In the genomic region with DNA sequence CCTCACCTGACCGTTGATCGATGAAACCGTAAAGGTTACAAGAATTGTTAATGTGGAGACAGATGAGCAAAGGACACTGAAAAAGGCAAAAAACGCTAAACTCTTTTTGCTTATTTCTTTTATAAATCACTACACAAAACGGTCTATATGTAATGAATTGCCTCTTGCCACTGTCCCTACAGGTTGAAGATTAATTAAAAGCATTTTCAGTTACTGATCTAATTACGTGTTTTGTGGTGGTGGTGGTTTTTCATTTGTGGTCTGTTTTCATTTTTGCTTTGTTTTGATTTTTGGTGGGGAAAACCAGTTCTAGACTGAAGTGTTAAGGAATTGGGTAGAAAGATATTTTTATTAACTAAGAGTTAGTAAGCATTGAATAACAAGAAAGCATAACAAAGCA, we compare ENCODE assay signal across 23 cellular contexts.
A peak's percentile ranks its signal among the peaks of the same experiment; 100 is the strongest.
DNase-seq lines count a peak whose midpoint lies in the region; ATAC-seq, FAIRE-seq and TF ChIP-seq lines count a peak whose summit lies in the region.
"Had no signal": no experiment of that assay in that cellular context is flagged by ENCODE, and none has a peak within 500 bp of the region (broad histone marks: within the 10 kb centered on the region; RNA-seq: fewer than 3 reads in every experiment).

No MANE protein-coding gene starts in this region.

- no peak overlapping the region for H3K27ac ChIP-seq in MM.1S (ENCODE audit: low read length)
- no peak overlapping the region for H3K27ac ChIP-seq in H1 (ENCODE audit: low read depth, low read length)
- H3K27ac ChIP-seq: 22Rv1; A549; BLaER1 treated with 17β-estradiol and CSF1 and Interleukin-3, amounts not matched to agents 10 nM and 100 nM; C4-2B had no signal

- no peaks in the 10 kb centered on the region for H3K9me2 ChIP-seq in MM.1S (replicated peaks; ENCODE audit: insufficient read depth, low read length)

- H3K4me2 ChIP-seq in MM.1S (ENCODE audit: low read depth, low read length): no peak overlapping the region
- H3K4me2 ChIP-seq in H1 (ENCODE audit: insufficient read depth in 1 of 2, low read depth in 2 of 2, low read length in 2 of 2): no peak overlapping the region
- H3K4me2 ChIP-seq: A549; BLaER1 treated with 17β-estradiol and CSF1 and Interleukin-3, amounts not matched to agents 10 nM and 100 nM had no signal

- no peak overlapping the region for H2BK20ac ChIP-seq in H1 (ENCODE audit: low read length)

- H3K18ac ChIP-seq in H1 (ENCODE audit: extremely low read depth, low read length): no peak overlapping the region

- H2AFZ ChIP-seq in MM.1S (ENCODE audit: low read length): no peak overlapping the region
- peak overlapping the region; percentile 14; the same call in 1 of the 2 replicates for H2AFZ ChIP-seq in H1 (ENCODE audit: low read length)

- no peaks in the 10 kb centered on the region for H3K27me3 ChIP-seq in MM.1S (replicated peaks; ENCODE audit: insufficient read depth, low read length)
- H3K27me3 ChIP-seq in H1 (replicated peaks in 1 of 4; ENCODE audit: control insufficient read depth in 3 of 4, extremely low read depth in 1 of 4, insufficient read depth in 3 of 4, low read length in 3 of 4): no peaks in the 10 kb centered on the region
- H3K27me3 ChIP-seq: BLaER1 treated with 17β-estradiol and CSF1 and Interleukin-3, amounts not matched to agents 10 nM and 100 nM had no signal

- no peak overlapping the region for H3K23ac ChIP-seq in H1 (ENCODE audit: insufficient read length)

- no peaks in the 10 kb centered on the region for H3K9me3 ChIP-seq in MM.1S (replicated peaks; ENCODE audit: insufficient read depth, low read length)
- H3K9me3 ChIP-seq in H1 (ENCODE audit: insufficient read depth in 2 of 2, low read depth in 1 of 2, low read length in 1 of 2): no peaks in the 10 kb centered on the region
- H3K9me3 ChIP-seq: A549, Caco-2 had no signal

- no peak overlapping the region for H2BK5ac ChIP-seq in H1 (ENCODE audit: low read depth, low read length)

- H3K23me2 ChIP-seq in H1 (ENCODE audit: low read depth, low read length): no peaks in the 10 kb centered on the region; the same call in 1 of the 2 replicates

- no peak for TF ChIP-seq POLR2A in H1 (IDR thresholded peaks at IDR 0.05; ENCODE audit: control extremely low read depth in 1 of 2, low read depth in 2 of 2, low read length in 2 of 2)

- no peak overlapping the region for H3K14ac ChIP-seq in H1 (ENCODE audit: insufficient read length)

- H4K20me1 ChIP-seq in MM.1S (ENCODE audit: insufficient read depth, low read length) (no peaks in the 10 kb centered on the region), H1 (replicated peaks in 1 of 2; ENCODE audit: control insufficient read depth in 1 of 2, insufficient read depth in 2 of 2, low read length in 2 of 2) (no peaks in the 10 kb centered on the region)
- H4K20me1 ChIP-seq: BLaER1 treated with 17β-estradiol and CSF1 and Interleukin-3, amounts not matched to agents 10 nM and 100 nM had no signal

- no peak overlapping the region for H4K91ac ChIP-seq in H1 (replicated peaks; ENCODE audit: insufficient read length, low read length)

- H3K4me1 ChIP-seq in MM.1S (ENCODE audit: low read length) (no peaks in the 10 kb centered on the region), H1 (replicated peaks in 1 of 4; ENCODE audit: control insufficient read depth in 3 of 4, insufficient read depth in 4 of 4, low read length in 3 of 4) (no peaks in the 10 kb centered on the region)
- H3K4me1 ChIP-seq: A549; BLaER1 treated with 17β-estradiol and CSF1 and Interleukin-3, amounts not matched to agents 10 nM and 100 nM; Caco-2 had no signal

- ATAC-seq in HG02759 (IDR thresholded peaks at IDR 0.05; ENCODE audit: unreplicated experiment): peak; percentile 37
- ATAC-seq in activated T-cell treated with anti-CD3 and anti-CD28 coated beads, Interleukin-2, amount 50 U/mL, for 4 hours: no peak
- ATAC-seq: A549; CD8-positive, alpha-beta T cell had no signal

- FAIRE-seq in H1 (lab: Jason Lieb, UNC): no peak
- FAIRE-seq: A549, D721Med, G401.6, GM12892, GM18507, GM19239 had no signal

- H4K8ac ChIP-seq in H1 (ENCODE audit: extremely low read depth, insufficient read depth, low read length): no peak overlapping the region

- H3K36me3 ChIP-seq in MM.1S (replicated peaks; ENCODE audit: insufficient read depth, low read length): no peaks in the 10 kb centered on the region
- H3K36me3 ChIP-seq in H1 (ENCODE audit: control insufficient read depth in 2 of 4, insufficient read depth in 4 of 4, low read length in 3 of 4): no peaks in the 10 kb centered on the region
- H3K36me3 ChIP-seq: BLaER1 treated with 17β-estradiol and CSF1 and Interleukin-3, amounts not matched to agents 10 nM and 100 nM had no signal

- TF ChIP-seq RAD21 in H1 (IDR thresholded peaks at IDR 0.05 in 1 of 2, conservative IDR thresholded peaks at IDR 0.05 in 1 of 2; ENCODE audit: low read depth in 2 of 2, low read length in 2 of 2): no peak

- H3K79me1 ChIP-seq in H1 (ENCODE audit: low read depth, low read length): no peaks in the 10 kb centered on the region

- CTCF ChIA-PET in H1 (lab: Charles Lee; ENCODE audit: partially characterized antibody): no interaction called here

- H2BK120ac ChIP-seq in H1 (replicated peaks; ENCODE audit: low read depth, low read length): no peak overlapping the region

- no peak for TF ChIP-seq CTCF in MM.1S (IDR thresholded peaks at IDR 0.05; ENCODE audit: low read length)
- TF ChIP-seq CTCF in H1 (IDR thresholded peaks at IDR 0.05; ENCODE audit: control extremely low read depth in 1 of 3, insufficient read depth in 1 of 3, low read depth in 1 of 3, low read length in 3 of 3): no peak

- H3K9me3 Mint-ChIP-seq in activated T-cell treated with anti-CD3 and anti-CD28 coated beads, Interleukin-2, amount 50 U/mL, for 4 hours: peaks cover 3% of the 10 kb centered on the region
- H3K9me3 Mint-ChIP-seq: CD4-positive, alpha-beta T cell; CD8-positive, alpha-beta T cell had no signal

- no peak overlapping the region for H3K56ac ChIP-seq in H1 (replicated peaks; ENCODE audit: insufficient read length, low read depth, low read length)

- H3K9ac ChIP-seq in MM.1S (ENCODE audit: low read length) (no peak overlapping the region), H1 (replicated peaks in 1 of 4; ENCODE audit: extremely low read depth in 1 of 4, low read depth in 3 of 4, low read length in 3 of 4) (no peak overlapping the region)
- H3K9ac ChIP-seq: BLaER1 treated with 17β-estradiol and CSF1 and Interleukin-3, amounts not matched to agents 10 nM and 100 nM had no signal

- no peak overlapping the region for H4K5ac ChIP-seq in H1 (ENCODE audit: insufficient read length, low read depth, low read length)

- H3K4me1 Mint-ChIP-seq in activated T-cell treated with anti-CD3 and anti-CD28 coated beads, Interleukin-2, amount 50 U/mL, for 4 hours (ENCODE audit: low read depth): no peaks in the 10 kb centered on the region
- H3K4me1 Mint-ChIP-seq: B cell had no signal

- no peak overlapping the region for H3K4ac ChIP-seq in H1 (replicated peaks; ENCODE audit: insufficient read length, low read depth, low read length)

- no peaks in the 10 kb centered on the region for H3F3A ChIP-seq in MM.1S (ENCODE audit: insufficient read depth, low read length)

- 93% methylated on average over 6 of the region's 6 CpGs; no CpG with 5 or more reads in 1 of the 2 experiments for WGBS in H1 (ENCODE audit: extremely low coverage in 1 of 2, insufficient coverage in 1 of 2, insufficient read length in 1 of 2, insufficient replicate concordance in 2 of 2, low coverage in 1 of 2, low lambda C conversion rate in 2 of 2, missing lambda C conversion rate in 1 of 2), 2 experiments

- no peak overlapping the region for H2AK5ac ChIP-seq in H1 (ENCODE audit: low read depth, low read length)

- no peaks in the 10 kb centered on the region for H3K79me2 ChIP-seq in MM.1S (ENCODE audit: low read length)
- no peaks in the 10 kb centered on the region for H3K79me2 ChIP-seq in H1 (ENCODE audit: control insufficient read depth in 1 of 2, insufficient read depth in 2 of 2, low read length in 2 of 2)

- H3K27me3 Mint-ChIP-seq in activated T-cell treated with anti-CD3 and anti-CD28 coated beads, Interleukin-2, amount 50 U/mL, for 4 hours (ENCODE audit: low read depth): no peaks in the 10 kb centered on the region
- H3K27me3 Mint-ChIP-seq: B cell; CD4-positive, alpha-beta T cell had no signal

- no peak overlapping the region for H2BK12ac ChIP-seq in H1 (ENCODE audit: low read depth, low read length)

- POLR2A ChIA-PET in H1 (lab: Charles Lee; ENCODE audit: partially characterized antibody): no interaction called here

- no peaks in the 10 kb centered on the region for H3K36me3 Mint-ChIP-seq in activated T-cell treated with anti-CD3 and anti-CD28 coated beads, Interleukin-2, amount 50 U/mL, for 4 hours (ENCODE audit: insufficient read depth)
- H3K36me3 Mint-ChIP-seq: CD8-positive, alpha-beta T cell had no signal

- no peak for TF ChIP-seq EP300 in H1 (IDR thresholded peaks at IDR 0.05; ENCODE audit: borderline replicate concordance in 1 of 2, low read depth in 2 of 2, low read length in 2 of 2)

- DNase-seq in MM.1S (peak; percentile 23), H1 (ENCODE audit: low read depth in 1 of 2, low spot score in 2 of 2) (no peak), cerebellar cortex (ENCODE audit: low spot score) (no peak)
- no peak for DNase-seq in effector CD8-positive, alpha-beta T cell (lab: John Stamatoyannopoulos, UW)
- no peak for DNase-seq in activated T-cell treated with anti-CD3 and anti-CD28 coated beads, Interleukin-2, amount 50 U/mL, for 4 hours
- DNase-seq: AML-193; Caco-2; Calu3; CD4-positive, alpha-beta T cell; CD8-positive, alpha-beta T cell; DMS79 treated with DMSO at 0.1 percent for 48 hours; GF-D8 had no signal

- H2BK15ac ChIP-seq in H1 (ENCODE audit: low read length): no peak overlapping the region

- H3K4me3 ChIP-seq in MM.1S (ENCODE audit: low read length) (no peak overlapping the region), H1 (ENCODE audit: extremely low read depth in 1 of 4, insufficient read depth in 2 of 4, low read depth in 3 of 4, low read length in 4 of 4) (no peak overlapping the region)
- H3K4me3 ChIP-seq: A549; BLaER1 treated with 17β-estradiol and CSF1 and Interleukin-3, amounts not matched to agents 10 nM and 100 nM had no signal

- no peak overlapping the region for H3K4me3 Mint-ChIP-seq in activated T-cell treated with anti-CD3 and anti-CD28 coated beads, Interleukin-2, amount 50 U/mL, for 4 hours
- H3K4me3 Mint-ChIP-seq: B cell; CD4-positive, alpha-beta T cell; CD8-positive, alpha-beta T cell had no signal

TF ChIP-seq in H1, 55 proteins besides CTCF, POLR2A, EP300 and RAD21 (continues in another document):
- no peak for TF ChIP-seq POLR2AphosphoS5 (IDR thresholded peaks at IDR 0.05; ENCODE audit: low read depth, low read length)
- TF ChIP-seq CHD2 (IDR thresholded peaks at IDR 0.05; ENCODE audit: low read length): no peak
- TF ChIP-seq SP4 (IDR thresholded peaks at IDR 0.05; ENCODE audit: low read length): no peak
- no peak for TF ChIP-seq CBX5 (IDR thresholded peaks at IDR 0.05; ENCODE audit: low read depth, low read length)
- TF ChIP-seq ASH2L (IDR thresholded peaks at IDR 0.05; ENCODE audit: low read length): no peak
- TF ChIP-seq RXRA (IDR thresholded peaks at IDR 0.05; ENCODE audit: insufficient read depth, low read depth, low read length): no peak
- no peak for TF ChIP-seq JUND (IDR thresholded peaks at IDR 0.05; ENCODE audit: low read length)
- TF ChIP-seq SRF (IDR thresholded peaks at IDR 0.05; ENCODE audit: low read depth, low read length): no peak
- TF ChIP-seq GABPA (IDR thresholded peaks at IDR 0.05; ENCODE audit: borderline replicate concordance, insufficient read depth, low read length): no peak
